1 cellular context compared by ENCODE assay signal in genomic region chr17:32102172-32102571, GRCh38.
TF ChIP-seq lines count a peak whose summit lies in the region.

No MANE protein-coding gene starts in this region.

TF ChIP-seq in H1, 55 proteins besides CTCF, POLR2A, EP300 and RAD21 (continued from another document):
- TF ChIP-seq, protein P1, sequence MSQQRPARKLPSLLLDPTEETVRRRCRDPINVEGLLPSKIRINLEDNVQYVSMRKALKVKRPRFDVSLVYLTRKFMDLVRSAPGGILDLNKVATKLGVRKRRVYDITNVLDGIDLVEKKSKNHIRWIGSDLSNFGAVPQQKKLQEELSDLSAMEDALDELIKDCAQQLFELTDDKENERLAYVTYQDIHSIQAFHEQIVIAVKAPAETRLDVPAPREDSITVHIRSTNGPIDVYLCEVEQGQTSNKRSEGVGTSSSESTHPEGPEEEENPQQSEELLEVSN (IDR thresholded peaks at IDR 0.05): no peak
- TF ChIP-seq CHD2 (IDR thresholded peaks at IDR 0.05; ENCODE audit: low read length) (no peak), SP2 (IDR thresholded peaks at IDR 0.05; ENCODE audit: low read length) (no peak), RFX5 (IDR thresholded peaks at IDR 0.05; ENCODE audit: borderline replicate concordance, low read depth, low read length) (no peak), KDM4A (IDR thresholded peaks at IDR 0.05; ENCODE audit: low read depth, low read length, severe bottlenecking) (no peak)
